In the genomic region with DNA sequence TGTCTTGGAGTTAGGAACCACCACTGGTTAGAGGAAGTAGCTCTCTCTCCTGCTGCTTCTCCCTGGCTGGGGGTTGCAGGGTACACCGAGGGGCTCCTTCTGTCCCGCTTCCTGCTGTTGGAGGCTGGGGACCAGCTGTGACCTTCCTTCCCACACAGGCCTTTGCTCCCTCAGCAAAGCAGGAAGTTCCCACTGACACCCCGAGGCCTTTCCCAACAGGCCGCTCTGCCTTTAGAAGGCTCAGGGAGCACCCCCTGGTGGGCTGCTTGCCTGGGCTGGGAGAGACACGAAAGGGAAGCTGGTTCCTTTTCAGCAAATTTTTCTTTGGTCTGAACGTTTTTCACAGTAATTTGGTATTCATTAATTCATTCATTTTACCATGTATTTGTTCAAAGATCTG, we compare ENCODE assay signal across 1 cellular context.
TF ChIP-seq lines count a peak whose summit lies in the region.

No MANE protein-coding gene starts in this region.

TF ChIP-seq in SK-N-SH treated with all-trans-retinoic acid at 6 μM for 48 hours, 23 proteins besides CTCF, POLR2A, EP300 and RAD21 (continued from another document):
- TF ChIP-seq ZNF565 (CRISPR knock-in tag; conservative IDR thresholded peaks at IDR 0.05; ENCODE audit: low read depth) (no peak), OSR1 (CRISPR knock-in tag; IDR thresholded peaks at IDR 0.05) (no peak), TOX (CRISPR knock-in tag; IDR thresholded peaks at IDR 0.05; ENCODE audit: borderline replicate concordance) (no peak), ESRRG (CRISPR knock-in tag; IDR thresholded peaks at IDR 0.05) (no peak), SNAI2 (CRISPR knock-in tag; IDR thresholded peaks at IDR 0.05) (no peak), ZFP3 (CRISPR knock-in tag; IDR thresholded peaks at IDR 0.05) (no peak), PPARA (CRISPR knock-in tag; IDR thresholded peaks at IDR 0.05; ENCODE audit: borderline replicate concordance) (no peak)
